14 cellular contexts compared by ENCODE assay signal in genomic region chr7:132779164-132779563, GRCh38.
"Had no signal": no experiment of that assay in that cellular context is flagged by ENCODE, and none has a peak within 500 bp of the region (broad histone marks: within the 10 kb centered on the region; RNA-seq: fewer than 3 reads in every experiment).

No MANE protein-coding gene starts in this region.

- H3K4me1 Mint-ChIP-seq: neural crest cell, WTC11 had no signal

- DNase-seq: activated CD4-positive, alpha-beta T cell treated with anti-CD3 and anti-CD28 coated beads, Interleukin-2, amount 50 U/mL, for 1 hour; activated CD8-positive, alpha-beta memory T cell treated with anti-CD3 and anti-CD28 coated beads for 24 hours; activated naive CD4-positive, alpha-beta T cell treated with anti-CD3 and anti-CD28 coated beads, Interleukin-2, amount 10 ng/mL, durations not matched to agents 7 days and 5 days; adrenal gland; erythroblast; left cardiac atrium; lower lobe of right lung; psoas muscle; right lobe of liver; spleen; T-helper 2 cell had no signal

- ATAC-seq: gastroesophageal sphincter, left cardiac atrium, lower lobe of right lung, psoas muscle, right lobe of liver, WTC11 had no signal

- H3K4me3 Mint-ChIP-seq: activated naive CD4-positive, alpha-beta T cell treated with anti-CD3 and anti-CD28 coated beads, Interleukin-2, amount 10 ng/mL, durations not matched to agents 7 days and 5 days; neural crest cell; WTC11 had no signal

- H3K27ac Mint-ChIP-seq: activated naive CD4-positive, alpha-beta T cell treated with anti-CD3 and anti-CD28 coated beads, Interleukin-2, amount 10 ng/mL, durations not matched to agents 7 days and 5 days; WTC11 had no signal

- H3K9me3 Mint-ChIP-seq: activated naive CD4-positive, alpha-beta T cell treated with anti-CD3 and anti-CD28 coated beads, Interleukin-2, amount 10 ng/mL, durations not matched to agents 7 days and 5 days; WTC11 had no signal
